Comparison of ENCODE assay signal across 27 cellular contexts in genomic region chr6:74745670-74746069, GRCh38.
A peak's percentile ranks its signal among the peaks of the same experiment; 100 is the strongest.
DNase-seq lines count a peak whose midpoint lies in the region; ATAC-seq, FAIRE-seq and TF ChIP-seq lines count a peak whose summit lies in the region.
"Had no signal": no experiment of that assay in that cellular context is flagged by ENCODE, and none has a peak within 500 bp of the region (broad histone marks: within the 10 kb centered on the region; RNA-seq: fewer than 3 reads in every experiment).

No MANE protein-coding gene starts in this region.

- H3K4me1 ChIP-seq in pancreas (no peaks in the 10 kb centered on the region), A673 (ENCODE audit: insufficient read depth, low read length, poor library complexity, severe bottlenecking) (peaks cover 5% of the 10 kb centered on the region)
- H3K4me1 ChIP-seq: BE2C, BLaER1 had no signal

- H3K27ac Mint-ChIP-seq in chondrocyte (ENCODE audit: unreplicated experiment) = peak overlapping the region; percentile 39
- H3K27ac Mint-ChIP-seq: CD14-positive monocyte; CD4-positive, alpha-beta memory T cell; CD4-positive, CD25-positive, alpha-beta regulatory T cell; CD8-positive, alpha-beta memory T cell had no signal

- intact Hi-C loops in pancreas (cut with DNase I) (no loop called here), A673 (cut with micrococcal nuclease; ENCODE audit: unreplicated experiment) (loop anchor here (10.0 kb wide), 1 partner anchor 459 kb away; the partner anchor contains the start of gene COL12A1)

- FAIRE-seq in A204.1 (lab: Jason Lieb, UNC) = peak; percentile 53
- peak; percentile 88 for FAIRE-seq in frontal cortex (lab: Jason Lieb, UNC)
- peak; percentile 51 for FAIRE-seq in pancreas (lab: Jason Lieb, UNC)
- FAIRE-seq: GM12892, GM18507 had no signal

- DNase-seq in chondrocyte (ENCODE audit: low spot score) = no peak
- DNase-seq in frontal cortex (ENCODE audit: low spot score in 2 of 2) = no peak
- no peak for DNase-seq in pancreas
- no peak for DNase-seq in A673 (ENCODE audit: low spot score)
- no peak for DNase-seq in NCI-H2081 (lab: John Stamatoyannopoulos, UW)
- DNase-seq in stimulated activated naive CD4-positive, alpha-beta T cell (lab: John Stamatoyannopoulos, UW) = no peak
- DNase-seq in NCI-H748 (lab: John Stamatoyannopoulos, UW; ENCODE audit: unreplicated experiment) = no peak
- DNase-seq: BE2C; C1 segment of cervical spinal cord; CD4-positive, alpha-beta memory T cell; CD4-positive, CD25-positive, alpha-beta regulatory T cell; CD8-positive, alpha-beta memory T cell; COR-L47; DMS 273 treated with DMSO at 0.1 percent for 48 hours; DMS153; DMS53; DMS79; DND-41; EL; GDM1 had no signal

- ATAC-seq in pancreas = no peak
- ATAC-seq: GM12878 had no signal

- H3K9me3 ChIP-seq in pancreas (no peaks in the 10 kb centered on the region), A673 (ENCODE audit: low read depth, low read length, poor library complexity, severe bottlenecking) (no peaks in the 10 kb centered on the region)
- H3K9me3 ChIP-seq: BE2C, BLaER1 had no signal

- H3K27ac ChIP-seq in pancreas (no peak overlapping the region), A673 (ENCODE audit: low read depth, low read length, poor library complexity, severe bottlenecking) (no peak overlapping the region)
- H3K27ac ChIP-seq: 22Rv1, BLaER1 had no signal

- CTCF ChIA-PET in A673 (lab: Charles Lee) = no interaction called here

- H3K4me3 Mint-ChIP-seq in chondrocyte (ENCODE audit: unreplicated experiment) = no peak overlapping the region
- H3K4me3 Mint-ChIP-seq: CD14-positive monocyte; CD4-positive, alpha-beta memory T cell; CD4-positive, CD25-positive, alpha-beta regulatory T cell; CD8-positive, alpha-beta memory T cell had no signal

- H3K27me3 ChIP-seq in pancreas (no peaks in the 10 kb centered on the region), A673 (replicated peaks; ENCODE audit: insufficient read depth, low read depth, low read length, poor library complexity) (no peaks in the 10 kb centered on the region)
- H3K27me3 ChIP-seq: BE2C, BLaER1 had no signal

- H3K4me3 ChIP-seq in pancreas = no peak overlapping the region
- H3K4me3 ChIP-seq in A673 (ENCODE audit: low read depth, low read length, poor library complexity, severe bottlenecking) = no peak overlapping the region
- H3K4me3 ChIP-seq: BLaER1, GM12878 had no signal

- POLR2A ChIA-PET in A673 (lab: Charles Lee; ENCODE audit: low non-redundant PET) = no interaction called here

- no TSS peak for BruUV-seq in A673 (replicated peaks; lab: Mats Ljungman, UMichigan)

- 57 to 59% methylated on average over 1 of the region's 1 CpG for WGBS in pancreas, 2 donors

- H3K36me3 ChIP-seq in pancreas (no peaks in the 10 kb centered on the region), A673 (ENCODE audit: insufficient read depth, low read length, poor library complexity, severe bottlenecking) (no peaks in the 10 kb centered on the region)
- H3K36me3 ChIP-seq: BE2C, BLaER1 had no signal

- H3K27me3 Mint-ChIP-seq in chondrocyte (ENCODE audit: low read depth) = no peaks in the 10 kb centered on the region
- H3K27me3 Mint-ChIP-seq: CD4-positive, alpha-beta memory T cell; CD4-positive, CD25-positive, alpha-beta regulatory T cell; CD8-positive, alpha-beta memory T cell had no signal

- peaks cover 76% of the 10 kb centered on the region for H3K4me1 Mint-ChIP-seq in chondrocyte (ENCODE audit: low read depth)
- H3K4me1 Mint-ChIP-seq: CD14-positive monocyte; CD4-positive, alpha-beta memory T cell; CD4-positive, CD25-positive, alpha-beta regulatory T cell; CD8-positive, alpha-beta memory T cell had no signal

- peaks cover 6% of the 10 kb centered on the region for H3K9me3 Mint-ChIP-seq in chondrocyte (ENCODE audit: low read depth)
- H3K9me3 Mint-ChIP-seq: CD14-positive monocyte had no signal

- TF ChIP-seq CTCF in chondrocyte (IDR thresholded peaks at IDR 0.05) (peak; percentile 76), pancreas (IDR thresholded peaks at IDR 0.05) (no peak), A673 (conservative IDR thresholded peaks at IDR 0.05; ENCODE audit: low read depth, low read length) (no peak)

- peaks cover 2% of the 10 kb centered on the region for H3K36me3 Mint-ChIP-seq in chondrocyte (ENCODE audit: low read depth)
- H3K36me3 Mint-ChIP-seq: CD14-positive monocyte; CD4-positive, alpha-beta memory T cell; CD4-positive, CD25-positive, alpha-beta regulatory T cell; CD8-positive, alpha-beta memory T cell had no signal
